In genomic region chr4:105520819-105521790, GRCh38 we compare ENCODE assay signal across 9 cellular contexts. TPM values are rescaled to one million over a fixed set of nuclear protein-coding genes. Genes with fewer than 3 reads are reported as not detected.
A peak's percentile ranks its signal among the peaks of the same experiment; 100 is the strongest.
DNase-seq lines count a peak whose midpoint lies in the region; ATAC-seq and TF ChIP-seq lines count a peak whose summit lies in the region.
"Had no signal": no experiment of that assay in that cellular context is flagged by ENCODE, and none has a peak within 500 bp of the region (broad histone marks: within the 10 kb centered on the region; RNA-seq: fewer than 3 reads in every experiment).

No MANE protein-coding gene starts in this region.

- no peaks in the 10 kb centered on the region for H3K9me2 ChIP-seq in hepatocyte (replicated peaks; ENCODE audit: insufficient read depth)

- no peak overlapping the region for H3K27ac ChIP-seq in adrenal gland
- no peak overlapping the region for H3K27ac ChIP-seq in hepatocyte

- DNase-seq in AML-193 (lab: John Stamatoyannopoulos, UW): peak; percentile 30 to 38
- DNase-seq in GM13976 (ENCODE audit: low spot score): peak; percentile 65
- peak; percentile 43 for DNase-seq in NCI-H2029 treated with DMSO at 0.1 percent for 48 hours (lab: John Stamatoyannopoulos, UW)
- DNase-seq in adrenal gland: peak in 3 of 7 donors; percentile 14 to 42 (median 31)
- peak; percentile 63 for DNase-seq in hepatocyte (ENCODE audit: low spot score)
- peak in 1 of 2 donors; percentile 15 for DNase-seq in stimulated activated naive CD8-positive, alpha-beta T cell treated with anti-CD3 and anti-CD28 coated beads, Interleukin-15, amount 100 ng/mL, for 72 hours

- H2AFZ ChIP-seq in hepatocyte: no peak overlapping the region

- 17 to 21% (median 18%) methylated on average over 3 of the region's 3 CpGs for WGBS in adrenal gland, 4 donors
- WGBS in hepatocyte (ENCODE audit: low lambda C conversion rate, missing lambda C conversion rate): 12% methylated on average over 3 of the region's 3 CpGs

- no peaks in the 10 kb centered on the region for H3K4me1 Mint-ChIP-seq in stimulated activated naive CD8-positive, alpha-beta T cell treated with anti-CD3 and anti-CD28 coated beads, Interleukin-15, amount 100 ng/mL, for 72 hours
- H3K4me1 Mint-ChIP-seq: IgD-negative memory B cell had no signal

- H3K4me3 ChIP-seq in adrenal gland (no peak overlapping the region), hepatocyte (no peak overlapping the region)

- no peak for TF ChIP-seq POLR2A in adrenal gland (IDR thresholded peaks at IDR 0.05)

- H3K9me3 ChIP-seq in adrenal gland (replicated peaks in 1 of 3) (no peaks in the 10 kb centered on the region), hepatocyte (ENCODE audit: low read depth) (no peaks in the 10 kb centered on the region)

- no peaks in the 10 kb centered on the region for H3K9me3 Mint-ChIP-seq in stimulated activated naive CD8-positive, alpha-beta T cell treated with anti-CD3 and anti-CD28 coated beads, Interleukin-15, amount 100 ng/mL, for 72 hours
- H3K9me3 Mint-ChIP-seq: IgD-negative memory B cell had no signal

- intact Hi-C loops in adrenal gland (cut with DNase I): no loop called here

- peaks cover 1% of the 10 kb centered on the region for H3K27me3 Mint-ChIP-seq in stimulated activated naive CD8-positive, alpha-beta T cell treated with anti-CD3 and anti-CD28 coated beads, Interleukin-15, amount 100 ng/mL, for 72 hours

- no peaks in the 10 kb centered on the region for H4K20me1 ChIP-seq in hepatocyte (ENCODE audit: insufficient read depth, poor library complexity, severe bottlenecking)

- H3K27me3 ChIP-seq in adrenal gland (no peaks in the 10 kb centered on the region), hepatocyte (no peaks in the 10 kb centered on the region)

- H3K79me2 ChIP-seq in hepatocyte: no peaks in the 10 kb centered on the region

- in situ Hi-C loops in GM13976 (cut with MboI; ENCODE audit: low sequenced_read_pairs, unreplicated experiment): loop anchor here (25.0 kb wide), 1 partner anchor 691 kb away; no protein-coding TSS in a partner anchor

- peak; percentile 59 for TF ChIP-seq CTCF in GM13976 (IDR thresholded peaks at IDR 0.05; ENCODE audit: borderline replicate concordance, control extremely low read depth, extremely low read depth, insufficient read depth, missing control alignments)
- peak; percentile 24 to 59 (median 50) for TF ChIP-seq CTCF in adrenal gland (IDR thresholded peaks at IDR 0.05)
- peak; percentile 74 for TF ChIP-seq CTCF in hepatocyte (IDR thresholded peaks at IDR 0.05; ENCODE audit: poor library complexity)

- ATAC-seq in HG02759 (IDR thresholded peaks at IDR 0.05; ENCODE audit: unreplicated experiment) (peak; percentile 84), HG02571 (IDR thresholded peaks at IDR 0.05; ENCODE audit: unreplicated experiment) (no peak)
- peak; percentile 58 for ATAC-seq in stimulated activated naive CD8-positive, alpha-beta T cell treated with anti-CD3 and anti-CD28 coated beads, Interleukin-15, amount 100 ng/mL, for 72 hours

- H3K36me3 ChIP-seq in adrenal gland (replicated peaks in 1 of 2) (no peaks in the 10 kb centered on the region), hepatocyte (replicated peaks; ENCODE audit: insufficient read depth, low read depth) (no peaks in the 10 kb centered on the region)

- no peak overlapping the region for H3K4me3 Mint-ChIP-seq in stimulated activated naive CD8-positive, alpha-beta T cell treated with anti-CD3 and anti-CD28 coated beads, Interleukin-15, amount 100 ng/mL, for 72 hours
- H3K4me3 Mint-ChIP-seq: IgD-negative memory B cell had no signal

- no peaks in the 10 kb centered on the region for H3K4me1 ChIP-seq in adrenal gland (replicated peaks in 1 of 2)
- H3K4me1 ChIP-seq in hepatocyte (ENCODE audit: insufficient read depth): no peaks in the 10 kb centered on the region

- H3K4me2 ChIP-seq in hepatocyte: no peak overlapping the region

- H3K27ac Mint-ChIP-seq in stimulated activated naive CD8-positive, alpha-beta T cell treated with anti-CD3 and anti-CD28 coated beads, Interleukin-15, amount 100 ng/mL, for 72 hours: no peak overlapping the region
- H3K27ac Mint-ChIP-seq: IgD-negative memory B cell had no signal

RNA-seq across cellular contexts. Expression of gene ARHGEF38, which starts 31.3 kb away (rescaled TPM):
- not detected for total RNA-seq in adrenal gland
- not detected for polyA plus RNA-seq in adrenal gland
- total RNA-seq in hepatocyte: 3.7 and 4.0 TPM in 2 replicates
- 1.6 and 2.0 TPM in 2 replicates for polyA plus RNA-seq in hepatocyte
- polyA plus RNA-seq: IgD-negative memory B cell had no signal

RNA-seq across cellular contexts. Expression of gene PPA2, which starts 47.2 kb away (rescaled TPM):
- total RNA-seq in adrenal gland (100 to 1,000 TPM in 5 of 8 donors, 10 to 100 TPM in 3; 77.1 to 342 (median 124) TPM), hepatocyte (102 and 119 TPM in 2 replicates)
- polyA plus RNA-seq in adrenal gland (100 to 1,000 TPM in 1 of 3 donors, 10 to 100 TPM in 2; 61.7 to 110 (median 86.6) TPM), hepatocyte (117 and 122 TPM in 2 replicates)
